In genomic region chr7:159101083-159101395, GRCh38 we compare ENCODE assay signal across 6 cellular contexts. TPM values are rescaled to one million over a fixed set of nuclear protein-coding genes. Genes with fewer than 3 reads are reported as not detected.
"Had no signal": no experiment of that assay in that cellular context is flagged by ENCODE, and none has a peak within 500 bp of the region (broad histone marks: within the 10 kb centered on the region; RNA-seq: fewer than 3 reads in every experiment).

No MANE protein-coding gene starts in this region.

RNA-seq across cellular contexts. Expression of gene VIPR2, which starts 43.6 kb away (rescaled TPM):
- total RNA-seq: LHCN-M2, MCF 10A, OCI-LY7, PC-9, SJSA1 had no signal
- polyA plus RNA-seq: SK-N-SH had no signal
